ENCODE assay signal across 10 cellular contexts in the genomic region with DNA sequence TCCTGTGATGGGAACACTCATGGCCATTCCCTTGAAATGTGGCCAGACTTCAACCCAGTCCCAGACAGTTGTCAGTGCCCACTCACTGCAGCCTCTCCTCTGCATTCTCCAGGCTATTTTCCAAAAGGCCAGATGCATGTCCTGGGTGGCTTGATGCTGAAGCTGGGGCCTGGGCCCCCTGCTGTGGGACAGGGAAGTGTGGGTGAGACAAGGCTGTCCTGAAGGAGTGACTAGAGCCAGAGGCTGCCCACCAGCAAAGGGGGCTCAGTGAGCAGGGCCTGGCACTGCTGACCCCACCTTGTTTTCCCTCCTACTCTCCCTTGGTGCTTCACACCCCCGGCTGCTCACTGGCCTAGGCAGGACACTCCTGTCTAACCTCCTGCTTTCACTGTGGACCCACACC. TPM values are rescaled to one million over a fixed set of nuclear protein-coding genes. Genes with fewer than 3 reads are reported as not detected.
DNase-seq lines count a peak whose midpoint lies in the region; ATAC-seq and TF ChIP-seq lines count a peak whose summit lies in the region.
"Had no signal": no experiment of that assay in that cellular context is flagged by ENCODE, and none has a peak within 500 bp of the region (broad histone marks: within the 10 kb centered on the region; RNA-seq: fewer than 3 reads in every experiment).

No MANE protein-coding gene starts in this region.

- no peak for ATAC-seq in DND-41 (ENCODE audit: insufficient read depth, low read depth)
- no peak for ATAC-seq in HG02571 (IDR thresholded peaks at IDR 0.05; ENCODE audit: unreplicated experiment)
- no peak for ATAC-seq in HG02884 (IDR thresholded peaks at IDR 0.05; ENCODE audit: unreplicated experiment)

- TF ChIP-seq CTCF in DND-41 (IDR thresholded peaks at IDR 0.05; ENCODE audit: borderline replicate concordance, extremely low read depth, low read length, poor library complexity, severe bottlenecking) (no peak), right atrium auricular region (IDR thresholded peaks at IDR 0.05) (no peak), HFFc6 (IDR thresholded peaks at IDR 0.05) (no peak)

- H3K27me3 ChIP-seq in DND-41 (ENCODE audit: insufficient read depth, low read length, poor library complexity) (no peaks in the 10 kb centered on the region), right atrium auricular region (no peaks in the 10 kb centered on the region), skeletal muscle tissue (ENCODE audit: control insufficient read depth in 3 of 3, insufficient read depth in 3 of 3, low read length in 3 of 3) (no peaks in the 10 kb centered on the region)

- H3K9ac ChIP-seq in DND-41 (ENCODE audit: low read depth, low read length) = peak overlapping the region; percentile 91
- H3K9ac ChIP-seq in skeletal muscle tissue (ENCODE audit: low read depth in 1 of 3, low read length in 3 of 3) = peak overlapping the region in 2 of 3 donors; percentile 20 to 89

- H3K4me3 ChIP-seq in DND-41 (ENCODE audit: low read depth in 1 of 2, low read length in 2 of 2) (no peak overlapping the region; a peak in 1 of 4 replicates), right atrium auricular region (no peak overlapping the region), skeletal muscle tissue (ENCODE audit: low read length in 3 of 3) (no peak overlapping the region)

- H3K4me1 ChIP-seq in DND-41 (ENCODE audit: insufficient read depth, low read length) = peaks cover 91% of the 10 kb centered on the region
- peaks cover 0 to 60% of the 10 kb centered on the region in 2 donors for H3K4me1 ChIP-seq in right atrium auricular region
- H3K4me1 ChIP-seq in skeletal muscle tissue (ENCODE audit: control insufficient read depth in 3 of 3, insufficient read depth in 3 of 3, low read length in 3 of 3) = peaks cover 53 to 56% (median 56%) of the 10 kb centered on the region in 3 donors

- CTCF ChIA-PET in activated CD4-positive, alpha-beta memory T cell treated with anti-CD3 and anti-CD28 coated beads for 36 hours (lab: Charles Lee) = interaction anchor here (7.8 to 20.7 kb wide), 3 partner anchors 10 to 27 kb away, joined by 163 to 908 read pairs (median 221); a partner anchor contains a TSS

- H4K20me1 ChIP-seq in DND-41 (ENCODE audit: insufficient read depth, low read length) = no peaks in the 10 kb centered on the region

- H3K27ac ChIP-seq in DND-41 (ENCODE audit: low read length) (peak overlapping the region; percentile 99), right atrium auricular region (peak overlapping the region; percentile 94 to 98), skeletal muscle tissue (ENCODE audit: low read depth, low read length) (peak overlapping the region; percentile 99)

- POLR2A ChIA-PET in activated CD4-positive, alpha-beta memory T cell treated with anti-CD3 and anti-CD28 coated beads for 36 hours (lab: Charles Lee) = interaction anchor here (6.8 to 24.8 kb wide), 3 partner anchors 10 to 27 kb away, joined by 283 to 1013 read pairs (median 859); a partner anchor contains a TSS

- H3K36me3 ChIP-seq in DND-41 (ENCODE audit: insufficient read depth, low read length) (peaks cover 17% of the 10 kb centered on the region), right atrium auricular region (no peaks in the 10 kb centered on the region), skeletal muscle tissue (ENCODE audit: control insufficient read depth in 3 of 3, insufficient read depth in 3 of 3, low read length in 3 of 3) (peaks cover 0 to 2% (median 0%) of the 10 kb centered on the region in 3 donors)

- H3K36me3 Mint-ChIP-seq in activated CD4-positive, alpha-beta memory T cell treated with anti-CD3 and anti-CD28 coated beads for 36 hours = peaks cover 65% of the 10 kb centered on the region
- no peaks in the 10 kb centered on the region for H3K36me3 Mint-ChIP-seq in HFFc6 (ENCODE audit: low read depth)

- H3K4me2 ChIP-seq in DND-41 (ENCODE audit: insufficient read depth, low read length) = peak overlapping the region; percentile 85

- no peak for DNase-seq in DND-41
- DNase-seq in activated CD4-positive, alpha-beta memory T cell treated with anti-CD3 and anti-CD28 coated beads for 36 hours = no peak
- DNase-seq in right atrium auricular region (ENCODE audit: low spot score) = no peak
- no peak for DNase-seq in HFFc6
- DNase-seq: cerebellar nuclear complex, foreskin melanocyte, NCI-H524 treated with DMSO at 0.1 percent for 48 hours had no signal

- no peaks in the 10 kb centered on the region for H3K27me3 Mint-ChIP-seq in activated CD4-positive, alpha-beta memory T cell treated with anti-CD3 and anti-CD28 coated beads for 36 hours
- H3K27me3 Mint-ChIP-seq in HFFc6 (ENCODE audit: insufficient read depth) = peaks cover 16% of the 10 kb centered on the region

- H2AFZ ChIP-seq in DND-41 (ENCODE audit: low read depth, low read length) = no peak overlapping the region

- intact Hi-C loops in activated CD4-positive, alpha-beta memory T cell treated with anti-CD3 and anti-CD28 coated beads for 36 hours (cut with micrococcal nuclease) = loop anchor here (5.0 to 10.0 kb wide), 3 partner anchors 257 to 1675 kb away; a partner anchor contains a TSS

- H3K79me2 ChIP-seq in DND-41 (ENCODE audit: insufficient read depth, low read length) = peaks cover 72% of the 10 kb centered on the region

- H3K4me3 Mint-ChIP-seq in activated CD4-positive, alpha-beta memory T cell treated with anti-CD3 and anti-CD28 coated beads for 36 hours = peak overlapping the region; percentile 98
- no peak overlapping the region for H3K4me3 Mint-ChIP-seq in HFFc6

- peaks cover 81% of the 10 kb centered on the region for H3K4me1 Mint-ChIP-seq in activated CD4-positive, alpha-beta memory T cell treated with anti-CD3 and anti-CD28 coated beads for 36 hours (ENCODE audit: low read depth)
- peaks cover 22% of the 10 kb centered on the region for H3K4me1 Mint-ChIP-seq in HFFc6 (ENCODE audit: low read depth)

- H3K9me3 ChIP-seq in DND-41 (ENCODE audit: insufficient read depth, low read length, severe bottlenecking) (no peaks in the 10 kb centered on the region), right atrium auricular region (no peaks in the 10 kb centered on the region), skeletal muscle tissue (ENCODE audit: control insufficient read depth in 3 of 3, low read length in 3 of 3) (no peaks in the 10 kb centered on the region)

- peak overlapping the region; percentile 100 for H3K27ac Mint-ChIP-seq in activated CD4-positive, alpha-beta memory T cell treated with anti-CD3 and anti-CD28 coated beads for 36 hours
- no peak overlapping the region for H3K27ac Mint-ChIP-seq in HFFc6

- H3K9me3 Mint-ChIP-seq in activated CD4-positive, alpha-beta memory T cell treated with anti-CD3 and anti-CD28 coated beads for 36 hours = no peaks in the 10 kb centered on the region
- H3K9me3 Mint-ChIP-seq in HFFc6 = no peaks in the 10 kb centered on the region

RNA-seq across cellular contexts. Expression of a gene that starts 11.9 kb away (rescaled TPM):
- total RNA-seq in activated CD4-positive, alpha-beta memory T cell treated with anti-CD3 and anti-CD28 coated beads for 36 hours = 100 to 1,000 TPM; 319 TPM
- total RNA-seq in right atrium auricular region = 1 to 10 TPM; 4.7 to 9.9 TPM
- 4.7 TPM for total RNA-seq in skeletal muscle tissue
- total RNA-seq in HFFc6 (2021; fragmentation: NEBNext Ultra II Directional; extraction: Animal tissue kit (Norgen Biotek cat#: 25700)) = 1 to 10 TPM in 2 of 6 experiments, under 1 TPM in 4; 0.84 to 1.4 (median 0.95) TPM

RNA-seq across cellular contexts. Expression of a gene that starts 17.2 kb away (rescaled TPM):
- 100 to 1,000 TPM; 186 to 187 TPM for total RNA-seq in activated CD4-positive, alpha-beta memory T cell treated with anti-CD3 and anti-CD28 coated beads for 36 hours
- total RNA-seq in right atrium auricular region = 100 to 1,000 TPM; 148 to 187 TPM
- total RNA-seq in skeletal muscle tissue = 20.9 TPM
- 10 to 100 TPM; 60.5 to 65.5 (median 62.8) TPM for total RNA-seq in HFFc6 (2021; fragmentation: NEBNext Ultra II Directional; extraction: Animal tissue kit (Norgen Biotek cat#: 25700))

RNA-seq across cellular contexts. Expression of a gene that starts 30.4 kb away (rescaled TPM):
- total RNA-seq in activated CD4-positive, alpha-beta memory T cell treated with anti-CD3 and anti-CD28 coated beads for 36 hours = 10 to 100 TPM; 78.7 to 82.6 TPM
- total RNA-seq in right atrium auricular region (1 to 10 TPM; 7.2 to 9.6 TPM), skeletal muscle tissue (7.8 TPM)
- total RNA-seq in HFFc6 (2021; fragmentation: NEBNext Ultra II Directional; extraction: Animal tissue kit (Norgen Biotek cat#: 25700)) = 10 to 100 TPM; 17.9 to 20.7 (median 19.2) TPM

RNA-seq across cellular contexts. Expression of a gene that starts 32.2 kb away (rescaled TPM):
- 10 to 100 TPM; 16.7 to 17.0 TPM for total RNA-seq in activated CD4-positive, alpha-beta memory T cell treated with anti-CD3 and anti-CD28 coated beads for 36 hours
- total RNA-seq in right atrium auricular region (10 to 100 TPM; 25.6 to 34.8 TPM), skeletal muscle tissue (11.5 TPM)
- total RNA-seq in HFFc6 (2021; fragmentation: NEBNext Ultra II Directional; extraction: Animal tissue kit (Norgen Biotek cat#: 25700)) = 10 to 100 TPM; 12.9 to 15.5 (median 14.2) TPM

Comparison
In these comparisons a context has a peak if more than half of its experiments do, and no peak if none do; other contexts are left out.
1. RNA of a gene that starts 11.9 kb away (total RNA-seq): 319 TPM in activated CD4-positive, alpha-beta memory T cell treated with anti-CD3 and anti-CD28 coated beads for 36 hours; 4.7 to 9.9 TPM in right atrium auricular region, 4.7 TPM in skeletal muscle tissue (single experiment) and 0.84 to 1.4 TPM in HFFc6; every median in the first group is over 10 times any median in the second.
2. Peak in every context shown above with its lines, with median percentiles within 50 percentile points of each other: H3K27ac ChIP-seq.